In genomic region chr9:134570151-134570621, GRCh38 we compare ENCODE assay signal across 13 cellular contexts.
DNase-seq lines count a peak whose midpoint lies in the region; ATAC-seq and TF ChIP-seq lines count a peak whose summit lies in the region.
"Had no signal": no experiment of that assay in that cellular context is flagged by ENCODE, and none has a peak within 500 bp of the region (broad histone marks: within the 10 kb centered on the region; RNA-seq: fewer than 3 reads in every experiment).

No MANE protein-coding gene starts in this region.

- H4K20me1 ChIP-seq in BLaER1 treated with 17β-estradiol and CSF1 and Interleukin-3, amounts not matched to agents 10 nM and 100 nM: peaks cover 0 to 28% (median 0%) of the 10 kb centered on the region in 11 experiments; a peak in 3 of 22 replicates
- H4K20me1 ChIP-seq in PC-3 (ENCODE audit: low read length): no peaks in the 10 kb centered on the region

- peaks cover 18 to 21% (median 21%) of the 10 kb centered on the region in 11 experiments for H3K9me3 ChIP-seq in BLaER1 treated with 17β-estradiol and CSF1 and Interleukin-3, amounts not matched to agents 10 nM and 100 nM (replicated peaks in 1 of 11)
- H3K9me3 ChIP-seq in sigmoid colon: peaks cover 0 to 5% (median 1%) of the 10 kb centered on the region in 4 donors
- H3K9me3 ChIP-seq in PC-3 (ENCODE audit: low read length): no peaks in the 10 kb centered on the region

- no peak overlapping the region for H3K4me3 Mint-ChIP-seq in MCF 10A (ENCODE audit: unreplicated experiment)
- H3K4me3 Mint-ChIP-seq: activated CD8-positive, alpha-beta T cell treated with anti-CD3 and anti-CD28 coated beads, Interleukin-2, amount 10 ng/mL, durations not matched to agents 7 days and 5 days; CD4-positive, alpha-beta memory T cell had no signal

- no peaks in the 10 kb centered on the region for H3K36me3 ChIP-seq in BLaER1 treated with 17β-estradiol and CSF1 and Interleukin-3, amounts not matched to agents 10 nM and 100 nM
- H3K36me3 ChIP-seq in sigmoid colon: no peaks in the 10 kb centered on the region
- H3K36me3 ChIP-seq in PC-3 (ENCODE audit: low read depth, low read length): no peaks in the 10 kb centered on the region

- no peaks in the 10 kb centered on the region for H3K36me3 Mint-ChIP-seq in MCF 10A (ENCODE audit: insufficient read depth, unreplicated experiment)
- H3K36me3 Mint-ChIP-seq: activated naive CD4-positive, alpha-beta T cell treated with anti-CD3 and anti-CD28 coated beads, Interleukin-2, amount 50 U/mL, for 72 hours; CD4-positive, alpha-beta memory T cell had no signal

- H3K27me3 ChIP-seq in BLaER1 treated with 17β-estradiol and CSF1 and Interleukin-3, amounts not matched to agents 10 nM and 100 nM: peaks cover 0 to 38% (median 0%) of the 10 kb centered on the region in 11 experiments; a peak in 7 of 22 replicates
- H3K27me3 ChIP-seq in sigmoid colon (no peaks in the 10 kb centered on the region), PC-3 (ENCODE audit: low read length) (no peaks in the 10 kb centered on the region)

- TF ChIP-seq CTCF in sigmoid colon (IDR thresholded peaks at IDR 0.05) (no peak), PC-3 (conservative IDR thresholded peaks at IDR 0.05; ENCODE audit: low read depth, low read length) (no peak), MCF 10A (IDR thresholded peaks at IDR 0.05; ENCODE audit: unreplicated experiment) (no peak)

- WGBS in sigmoid colon, 2 donors: 60 to 62% methylated on average over 10 of the region's 10 CpGs

- no peaks in the 10 kb centered on the region for H3F3A ChIP-seq in PC-3 (ENCODE audit: low read length, unreplicated experiment)

- peaks cover 15 to 50% (median 48%) of the 10 kb centered on the region in 10 experiments; a peak in 19 of 20 replicates for H3K4me1 ChIP-seq in BLaER1 treated with 17β-estradiol and CSF1 and Interleukin-3, amounts not matched to agents 10 nM and 100 nM
- H3K4me1 ChIP-seq in sigmoid colon: no peaks in the 10 kb centered on the region
- no peaks in the 10 kb centered on the region for H3K4me1 ChIP-seq in PC-3 (ENCODE audit: insufficient read depth, low read length)

- intact Hi-C loops in sigmoid colon (cut with DNase I) (no loop called here), PC-3 (cut with micrococcal nuclease) (no loop called here), MCF 10A (cut with micrococcal nuclease) (no loop called here)

- no peak for ATAC-seq in PC-3
- ATAC-seq: activated CD8-positive, alpha-beta T cell treated with anti-CD3 and anti-CD28 coated beads, Interleukin-2, amount 10 ng/mL, durations not matched to agents 7 days and 5 days; activated naive CD4-positive, alpha-beta T cell treated with anti-CD3 and anti-CD28 coated beads, Interleukin-2, amount 50 U/mL, for 72 hours had no signal

- H3K79me2 ChIP-seq in PC-3 (ENCODE audit: low read length): no peaks in the 10 kb centered on the region

- POLR2A ChIA-PET in PC-3 (lab: Charles Lee; ENCODE audit: unreplicated experiment): no interaction called here
- POLR2A ChIA-PET in MCF 10A (lab: Yijun Ruan, JAX): interaction anchor here (0.6 kb wide), 1 partner anchor 225 kb away, joined by 3 read pairs; no protein-coding TSS in a partner anchor

- no peak for TF ChIP-seq POLR2A in sigmoid colon (IDR thresholded peaks at IDR 0.05)

- H3K9me2 ChIP-seq in PC-3 (replicated peaks; ENCODE audit: low read length): no peaks in the 10 kb centered on the region

- H3K4me1 Mint-ChIP-seq in MCF 10A (ENCODE audit: insufficient read depth, unreplicated experiment): no peaks in the 10 kb centered on the region
- H3K4me1 Mint-ChIP-seq: CD4-positive, alpha-beta memory T cell had no signal

- H3K27ac Mint-ChIP-seq in MCF 10A (ENCODE audit: low read depth, unreplicated experiment): no peak overlapping the region
- H3K27ac Mint-ChIP-seq: activated CD8-positive, alpha-beta T cell treated with anti-CD3 and anti-CD28 coated beads, Interleukin-2, amount 10 ng/mL, durations not matched to agents 7 days and 5 days; activated naive CD4-positive, alpha-beta T cell treated with anti-CD3 and anti-CD28 coated beads, Interleukin-2, amount 50 U/mL, for 72 hours had no signal

- CTCF ChIA-PET in PC-3 (lab: Charles Lee) (no interaction called here), MCF 10A (lab: Yijun Ruan, JAX) (no interaction called here)

- no TSS peak for BruUV-seq in PC-3 (replicated peaks; lab: Mats Ljungman, UMichigan)
- BruUV-seq in MCF 10A (replicated peaks; lab: Mats Ljungman, UMichigan): no TSS peak

- H3K9me3 Mint-ChIP-seq in MCF 10A (ENCODE audit: unreplicated experiment): peaks cover 8% of the 10 kb centered on the region

- peak overlapping the region in 7 of 10 experiments; percentile 25 to 58 (median 53); a peak in 11 of 20 replicates for H3K4me3 ChIP-seq in BLaER1 treated with 17β-estradiol and CSF1 and Interleukin-3, amounts not matched to agents 10 nM and 100 nM
- H3K4me3 ChIP-seq in sigmoid colon (no peak overlapping the region), PC-3 (ENCODE audit: low read length) (no peak overlapping the region)

- peak overlapping the region in 9 of 11 experiments; percentile 70 to 100 (median 95); a peak in 18 of 22 replicates for H3K4me2 ChIP-seq in BLaER1 treated with 17β-estradiol and CSF1 and Interleukin-3, amounts not matched to agents 10 nM and 100 nM
- no peak overlapping the region for H3K4me2 ChIP-seq in PC-3 (ENCODE audit: low read length)

- TF ChIP-seq EP300 in sigmoid colon (IDR thresholded peaks at IDR 0.05): no peak

- H3K27ac ChIP-seq in BLaER1 treated with 17β-estradiol and CSF1 and Interleukin-3, amounts not matched to agents 10 nM and 100 nM: peak overlapping the region in 8 of 11 experiments; percentile 48 to 89 (median 78); a peak in 16 of 22 replicates
- no peak overlapping the region for H3K27ac ChIP-seq in sigmoid colon
- no peak overlapping the region for H3K27ac ChIP-seq in PC-3 (ENCODE audit: low read length)

- H3K27me3 Mint-ChIP-seq in MCF 10A (ENCODE audit: insufficient read depth, unreplicated experiment): peaks cover 16% of the 10 kb centered on the region
- H3K27me3 Mint-ChIP-seq: CD4-positive, alpha-beta memory T cell had no signal

- H2AFZ ChIP-seq in PC-3 (ENCODE audit: low read length): no peak overlapping the region

- peak overlapping the region in 8 of 11 experiments; percentile 29 to 81 (median 68); a peak in 16 of 22 replicates for H3K9ac ChIP-seq in BLaER1 treated with 17β-estradiol and CSF1 and Interleukin-3, amounts not matched to agents 10 nM and 100 nM
- no peak overlapping the region for H3K9ac ChIP-seq in PC-3 (ENCODE audit: low read length)

- DNase-seq in NCI-H1694 (lab: John Stamatoyannopoulos, UW) (peak; percentile 83), fibroblast of gingiva (ENCODE audit: low read depth) (peak; percentile 82), sigmoid colon (peak; percentile 39), PC-3 (no peak), mucosa of gallbladder (ENCODE audit: low spot score) (no peak), MCF 10A (ENCODE audit: unreplicated experiment) (no peak), NCI-H1417 (lab: John Stamatoyannopoulos, UW) (no peak)
- DNase-seq: activated CD8-positive, alpha-beta T cell treated with anti-CD3 and anti-CD28 coated beads, Interleukin-2, amount 10 ng/mL, durations not matched to agents 7 days and 5 days; CD4-positive, alpha-beta memory T cell; effector CD8-positive, alpha-beta T cell; MM.1S had no signal

Comparison
In these comparisons a context has a peak if more than half of its experiments do, and no peak if none do; other contexts are left out.
1. H3K27ac ChIP-seq: peak in BLaER1 treated with 17β-estradiol and CSF1 and Interleukin-3, amounts not matched to agents 10 nM and 100 nM (8 of 11); none in sigmoid colon (0 of 4) and PC-3 (single experiment).
2. H3K4me3 ChIP-seq: peak in BLaER1 treated with 17β-estradiol and CSF1 and Interleukin-3, amounts not matched to agents 10 nM and 100 nM (7 of 10); none in sigmoid colon (0 of 4) and PC-3 (single experiment).
3. DNase-seq: peak in NCI-H1694 (single experiment), fibroblast of gingiva (single experiment) and sigmoid colon (single experiment); none in PC-3 (single experiment), mucosa of gallbladder (single experiment), MCF 10A (single experiment) and NCI-H1417 (0 of 3).